8 cellular contexts compared by ENCODE assay signal in genomic region chr7:106717997-106718871, GRCh38. TPM values are rescaled to one million over a fixed set of nuclear protein-coding genes. Genes with fewer than 3 reads are reported as not detected.
A peak's percentile ranks its signal among the peaks of the same experiment; 100 is the strongest.
DNase-seq lines count a peak whose midpoint lies in the region; ATAC-seq lines count a peak whose summit lies in the region.

No MANE protein-coding gene starts in this region.

- no peaks in the 10 kb centered on the region for H3K27me3 ChIP-seq in aorta (ENCODE audit: control insufficient read depth in 1 of 2, insufficient read depth in 2 of 2, low read length in 1 of 2)

- WGBS in aorta, 2 donors: 26 to 56% methylated on average over 3 of the region's 3 CpGs

- ATAC-seq in GM18907 (IDR thresholded peaks at IDR 0.05; ENCODE audit: unreplicated experiment) (peak; percentile 87), HG03432 (IDR thresholded peaks at IDR 0.05; ENCODE audit: unreplicated experiment) (peak; percentile 92), aorta (ENCODE audit: low FRiP score) (no peak)

- intact Hi-C loops in aorta (cut with DNase I): loop anchor here in 1 of 2 donors (5.0 kb wide), 1 partner anchor 56 kb away; the partner anchor contains the start of gene CCDC71L

- no peaks in the 10 kb centered on the region for H3K4me1 ChIP-seq in aorta (ENCODE audit: control insufficient read depth in 1 of 2, insufficient read depth in 2 of 2, low read length in 2 of 2)

- peak; percentile 90 for DNase-seq in ACHN
- peak; percentile 83 for DNase-seq in SIG-M5 treated with dmso at 0.1 percent for 504 hours (lab: John Stamatoyannopoulos, UW; ENCODE audit: unreplicated experiment)
- peak; percentile 78 for DNase-seq in activated naive CD4-positive, alpha-beta T cell treated with anti-CD3 and anti-CD28 coated beads, Interleukin-2, amount 50 U/mL, for 16 hours
- DNase-seq in iPS-NIHi7 (ENCODE audit: extremely low spot score): peak; percentile 33
- DNase-seq in stimulated activated CD4-positive, alpha-beta T cell treated with anti-CD3 and anti-CD28 coated beads, TNF-alpha, amount 100 ng/mL, for 48 hours (ENCODE audit: low read depth in 3 of 3): peak; percentile 64 to 82 (median 73)
- no peak for DNase-seq in aorta

- no peaks in the 10 kb centered on the region for H3K9me3 ChIP-seq in aorta (ENCODE audit: control insufficient read depth, low read length)

- H3K36me3 ChIP-seq in aorta (ENCODE audit: control insufficient read depth in 1 of 2, insufficient read depth in 2 of 2, low read length in 1 of 2): no peaks in the 10 kb centered on the region

- no peak overlapping the region for H3K4me3 ChIP-seq in aorta (ENCODE audit: low read length in 2 of 2)

- in situ Hi-C loops in ACHN (cut with HindIII; ENCODE audit: low pct_ligation_motif_present, low pct_unique_long_range_greater_than_20kb, low sequenced_read_pairs): no loop called here

- H3K27ac ChIP-seq in aorta (ENCODE audit: low read depth in 1 of 2, low read length in 2 of 2): no peak overlapping the region

RNA-seq across cellular contexts. Expression of gene CCDC71L, which starts 57.3 kb away (rescaled TPM):
- 10 to 100 TPM; 22.1 to 31.6 TPM for total RNA-seq in aorta
- polyA plus RNA-seq in aorta: 10 to 100 TPM in 1 of 2 donors, 1 to 10 TPM in 1; 6.8 to 15.7 TPM

Comparison
In these comparisons a context has a peak if more than half of its experiments do, and no peak if none do; other contexts are left out.
1. DNase-seq: peak in ACHN (single experiment), SIG-M5 treated with dmso at 0.1 percent for 504 hours (single experiment), activated naive CD4-positive, alpha-beta T cell treated with anti-CD3 and anti-CD28 coated beads, Interleukin-2, amount 50 U/mL, for 16 hours (single experiment), iPS-NIHi7 (single experiment) and stimulated activated CD4-positive, alpha-beta T cell treated with anti-CD3 and anti-CD28 coated beads, TNF-alpha, amount 100 ng/mL, for 48 hours (3 of 3); none in aorta (0 of 2).